ENCODE assay signal across 13 cellular contexts in the genomic region with DNA sequence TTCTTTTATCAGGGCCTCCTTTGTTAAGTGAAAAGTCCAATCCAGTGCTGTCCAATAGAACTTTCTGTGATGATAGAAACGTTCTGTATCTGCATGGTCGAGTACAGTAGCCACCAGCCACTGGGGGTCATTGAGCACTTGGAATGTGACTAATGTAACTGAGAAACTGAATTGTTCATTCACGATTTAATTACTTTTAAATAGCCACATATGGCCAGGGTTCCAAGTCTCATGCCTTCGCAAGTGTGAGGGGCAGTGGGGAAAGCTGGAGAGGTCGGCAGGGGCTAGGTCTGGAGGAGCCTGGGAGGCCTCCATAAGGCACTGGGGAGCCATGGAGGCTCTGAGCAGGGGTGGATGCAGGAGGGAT.
A peak's percentile ranks its signal among the peaks of the same experiment; 100 is the strongest.
DNase-seq lines count a peak whose midpoint lies in the region; ATAC-seq and TF ChIP-seq lines count a peak whose summit lies in the region.
"Had no signal": no experiment of that assay in that cellular context is flagged by ENCODE, and none has a peak within 500 bp of the region (broad histone marks: within the 10 kb centered on the region; RNA-seq: fewer than 3 reads in every experiment).

No MANE protein-coding gene starts in this region.

- no peaks in the 10 kb centered on the region for H3K27me3 Mint-ChIP-seq in activated naive CD4-positive, alpha-beta T cell treated with anti-CD3 and anti-CD28 coated beads, Interleukin-2, amount 10 ng/mL, durations not matched to agents 7 days and 5 days

- H3K9me3 ChIP-seq in adipocyte (ENCODE audit: control insufficient read depth, low read length) (no peaks in the 10 kb centered on the region), muscle layer of duodenum (ENCODE audit: control insufficient read depth in 1 of 2, low read length in 2 of 2) (no peaks in the 10 kb centered on the region), tibial artery (no peaks in the 10 kb centered on the region)

- peak overlapping the region; percentile 79 for H3K9ac ChIP-seq in adipocyte (ENCODE audit: low read length)

- H3K4me1 Mint-ChIP-seq in activated naive CD4-positive, alpha-beta T cell treated with anti-CD3 and anti-CD28 coated beads, Interleukin-2, amount 10 ng/mL, durations not matched to agents 7 days and 5 days = peaks cover 48% of the 10 kb centered on the region

- H3K4me1 ChIP-seq in adipocyte (ENCODE audit: control insufficient read depth, insufficient read depth, low read length) (peaks cover 16% of the 10 kb centered on the region), muscle layer of duodenum (ENCODE audit: control insufficient read depth in 1 of 2, insufficient read depth in 2 of 2, low read length in 2 of 2) (peaks cover 15 to 24% of the 10 kb centered on the region in 2 donors), tibial artery (peaks cover 0 to 36% (median 28%) of the 10 kb centered on the region in 4 donors)

- H3K27ac ChIP-seq in muscle layer of duodenum (ENCODE audit: low read length) (peak overlapping the region; percentile 90), tibial artery (peak overlapping the region; percentile 94 to 97)
- H3K27ac ChIP-seq: PC-9 had no signal

- no peak for ATAC-seq in HG02852 (IDR thresholded peaks at IDR 0.05; ENCODE audit: unreplicated experiment)

- no peak for TF ChIP-seq CTCF in tibial artery (IDR thresholded peaks at IDR 0.05)

- CTCF ChIA-PET in activated naive CD4-positive, alpha-beta T cell treated with anti-CD3 and anti-CD28 coated beads, Interleukin-2, amount 10 ng/mL, durations not matched to agents 7 days and 5 days (lab: Charles Lee) = interaction anchor here (0.9 to 2.5 kb wide), 3 partner anchors 19 to 113 kb away, joined by 3 to 10 read pairs (median 5); no protein-coding TSS in a partner anchor

- peak overlapping the region; percentile 94 for H3K27ac Mint-ChIP-seq in activated naive CD4-positive, alpha-beta T cell treated with anti-CD3 and anti-CD28 coated beads, Interleukin-2, amount 10 ng/mL, durations not matched to agents 7 days and 5 days

- H3K27me3 ChIP-seq in adipocyte (replicated peaks; ENCODE audit: control insufficient read depth, insufficient read depth, low read length) (no peaks in the 10 kb centered on the region), muscle layer of duodenum (ENCODE audit: low read depth, low read length) (no peaks in the 10 kb centered on the region), tibial artery (no peaks in the 10 kb centered on the region)

- H3K9me3 Mint-ChIP-seq in activated naive CD4-positive, alpha-beta T cell treated with anti-CD3 and anti-CD28 coated beads, Interleukin-2, amount 10 ng/mL, durations not matched to agents 7 days and 5 days = no peaks in the 10 kb centered on the region

- intact Hi-C loops in tibial artery (cut with DNase I; ENCODE audit: low total_unique reads) = loop anchor here (5.0 kb wide), 1 partner anchor 98 kb away; a partner anchor contains a TSS

- H3K4me3 ChIP-seq in adipocyte (ENCODE audit: low read length) (no peak overlapping the region), muscle layer of duodenum (ENCODE audit: low read depth in 1 of 2, low read length in 2 of 2) (no peak overlapping the region), tibial artery (no peak overlapping the region)
- H3K4me3 ChIP-seq: PC-9 had no signal

- H3K4me3 Mint-ChIP-seq in activated naive CD4-positive, alpha-beta T cell treated with anti-CD3 and anti-CD28 coated beads, Interleukin-2, amount 10 ng/mL, durations not matched to agents 7 days and 5 days = peak overlapping the region; percentile 33

- H3K36me3 Mint-ChIP-seq in activated naive CD4-positive, alpha-beta T cell treated with anti-CD3 and anti-CD28 coated beads, Interleukin-2, amount 10 ng/mL, durations not matched to agents 7 days and 5 days = no peaks in the 10 kb centered on the region

- no peaks in the 10 kb centered on the region for H3K36me3 ChIP-seq in adipocyte (ENCODE audit: control insufficient read depth, insufficient read depth, low read length, severe bottlenecking)
- H3K36me3 ChIP-seq in muscle layer of duodenum (ENCODE audit: control insufficient read depth in 1 of 2, insufficient read depth in 2 of 2, low read length in 2 of 2) = no peaks in the 10 kb centered on the region
- no peaks in the 10 kb centered on the region for H3K36me3 ChIP-seq in tibial artery

- no peak for DNase-seq in activated naive CD4-positive, alpha-beta T cell treated with anti-CD3 and anti-CD28 coated beads, Interleukin-2, amount 10 ng/mL, durations not matched to agents 7 days and 5 days
- DNase-seq in activated naive CD4-positive, alpha-beta T cell treated with anti-CD3 and anti-CD28 coated beads, Interleukin-2, amount 50 U/mL, for 16 hours = no peak
- no peak for DNase-seq in adipocyte (ENCODE audit: low read depth)
- DNase-seq in tibial artery = no peak
- DNase-seq in germinal center (ENCODE audit: low spot score) = no peak
- DNase-seq in activated CD4-positive, CD25-positive, alpha-beta regulatory T cell (lab: John Stamatoyannopoulos, UW) = no peak
- DNase-seq: activated CD4-positive, CD25-positive, alpha-beta regulatory T cell treated with anti-CD3 and anti-CD28 coated beads, Interleukin-2, amount 50 U/mL, for 72 hours; HCEC 1CT; NCI-H1092 treated with DMSO at 0.1 percent for 48 hours; PC-9; stimulated activated CD4-positive, alpha-beta T cell treated with anti-CD3 and anti-CD28 coated beads, Interleukin-2, amount 100 ng/mL, for 24 hours had no signal
